ENCODE assay signal across 14 cellular contexts in genomic region chr20:32648761-32649615, GRCh38. TPM values are rescaled to one million over a fixed set of nuclear protein-coding genes. Genes with fewer than 3 reads are reported as not detected.
A peak's percentile ranks its signal among the peaks of the same experiment; 100 is the strongest.
DNase-seq lines count a peak whose midpoint lies in the region; ATAC-seq and TF ChIP-seq lines count a peak whose summit lies in the region.
"Had no signal": no experiment of that assay in that cellular context is flagged by ENCODE, and none has a peak within 500 bp of the region (broad histone marks: within the 10 kb centered on the region; RNA-seq: fewer than 3 reads in every experiment).

No MANE protein-coding gene starts in this region.

- no TSS peak for BruUV-seq in MCF 10A (replicated peaks; lab: Mats Ljungman, UMichigan)

- peaks cover 0 to 9% (median 6%) of the 10 kb centered on the region in 4 donors for H3K4me1 ChIP-seq in liver (ENCODE audit: control insufficient read depth in 4 of 4, insufficient read depth in 4 of 4, low read length in 3 of 4)
- peaks cover 0 to 3% of the 10 kb centered on the region in 2 donors for H3K4me1 ChIP-seq in thyroid gland
- H3K4me1 ChIP-seq: gastrocnemius medialis had no signal

- no peak for TF ChIP-seq CTCF in NB4 (IDR thresholded peaks at IDR 0.05; ENCODE audit: low read depth, low read length)
- TF ChIP-seq CTCF in MCF 10A (IDR thresholded peaks at IDR 0.05; ENCODE audit: unreplicated experiment): no peak
- no peak for TF ChIP-seq CTCF in liver (IDR thresholded peaks at IDR 0.05; ENCODE audit: low read depth, low read length, missing input control)
- no peak for TF ChIP-seq CTCF in thyroid gland (IDR thresholded peaks at IDR 0.05)

- H3K9me3 ChIP-seq in liver (ENCODE audit: control insufficient read depth in 4 of 4, low read length in 3 of 4) (no peaks in the 10 kb centered on the region), thyroid gland (no peaks in the 10 kb centered on the region)
- H3K9me3 ChIP-seq: gastrocnemius medialis had no signal

- H3K4me3 Mint-ChIP-seq in MCF 10A (ENCODE audit: unreplicated experiment): no peak overlapping the region

- 70% methylated on average over 5 of the region's 5 CpGs for WGBS in liver
- 93 to 95% methylated on average over 5 of the region's 5 CpGs for WGBS in thyroid gland, 2 donors

- H3K9ac ChIP-seq in liver (ENCODE audit: low read depth in 1 of 2, low read length in 2 of 2): no peak overlapping the region

- no peak for ATAC-seq in GM21825 (IDR thresholded peaks at IDR 0.05; ENCODE audit: unreplicated experiment)

- intact Hi-C loops in MCF 10A (cut with micrococcal nuclease) (no loop called here), thyroid gland (cut with DNase I) (no loop called here)

- CTCF ChIA-PET in MCF 10A (lab: Yijun Ruan, JAX): interaction anchor here (1.0 to 16.4 kb wide), 3 partner anchors 129 to 799 kb away, joined by 3 to 360 read pairs (median 4); no protein-coding TSS in a partner anchor

- H3K4me3 ChIP-seq in NB4 (ENCODE audit: low read depth, low read length) (no peak overlapping the region), liver (ENCODE audit: low read depth in 1 of 3, low read length in 3 of 3) (no peak overlapping the region), thyroid gland (replicated peaks in 1 of 3) (no peak overlapping the region)
- H3K4me3 ChIP-seq: gastrocnemius medialis had no signal

- peaks cover 4% of the 10 kb centered on the region for H3K4me1 Mint-ChIP-seq in MCF 10A (ENCODE audit: insufficient read depth, unreplicated experiment)

- H3K27me3 ChIP-seq in liver (ENCODE audit: control insufficient read depth in 4 of 4, insufficient read depth in 4 of 4, low read length in 3 of 4) (no peaks in the 10 kb centered on the region), thyroid gland (no peaks in the 10 kb centered on the region)
- H3K27me3 ChIP-seq: gastrocnemius medialis had no signal

- no peaks in the 10 kb centered on the region for H3K27me3 Mint-ChIP-seq in MCF 10A (ENCODE audit: insufficient read depth, unreplicated experiment)

- H3K36me3 Mint-ChIP-seq in MCF 10A (ENCODE audit: insufficient read depth, unreplicated experiment): no peaks in the 10 kb centered on the region
- H3K36me3 Mint-ChIP-seq: activated naive CD4-positive, alpha-beta T cell treated with anti-CD3 and anti-CD28 coated beads, Interleukin-2, amount 50 U/mL, for 72 hours had no signal

- DNase-seq in Daoy (ENCODE audit: low read depth) (peak; percentile 20), NB4 (ENCODE audit: low read depth) (peak; percentile 43), MCF 10A (ENCODE audit: unreplicated experiment) (peak; percentile 77), glomerular visceral epithelial cell (ENCODE audit: extremely low spot score) (no peak), thyroid gland (no peak), NCI-H146 (lab: John Stamatoyannopoulos, UW) (no peak)
- DNase-seq: DMS153; effector memory CD4-positive, alpha-beta T cell; gastrocnemius medialis; midbrain; NCI-H2171 had no signal

- H3K36me3 ChIP-seq in liver (ENCODE audit: control insufficient read depth in 4 of 4, insufficient read depth in 3 of 4, low read depth in 1 of 4, low read length in 3 of 4) (no peaks in the 10 kb centered on the region), thyroid gland (no peaks in the 10 kb centered on the region)
- H3K36me3 ChIP-seq: gastrocnemius medialis had no signal

- H3K27ac Mint-ChIP-seq in MCF 10A (ENCODE audit: low read depth, unreplicated experiment): no peak overlapping the region

- H3K27ac ChIP-seq in liver (ENCODE audit: low read depth in 1 of 2, low read length in 2 of 2): no peak overlapping the region
- no peak overlapping the region for H3K27ac ChIP-seq in thyroid gland
- H3K27ac ChIP-seq: gastrocnemius medialis had no signal

- POLR2A ChIA-PET in MCF 10A (lab: Yijun Ruan, JAX): interaction anchor here (0.6 to 2.0 kb wide), 3 partner anchors 10 to 902 kb away, joined by 3 to 6 read pairs (median 3); no protein-coding TSS in a partner anchor

- TF ChIP-seq POLR2A in NB4 (IDR thresholded peaks at IDR 0.05; ENCODE audit: extremely low read depth, insufficient read length): no peak
- TF ChIP-seq POLR2A in thyroid gland (IDR thresholded peaks at IDR 0.05): no peak

- no peaks in the 10 kb centered on the region for H3K9me3 Mint-ChIP-seq in MCF 10A (ENCODE audit: unreplicated experiment)
- H3K9me3 Mint-ChIP-seq: activated naive CD4-positive, alpha-beta T cell treated with anti-CD3 and anti-CD28 coated beads, Interleukin-2, amount 50 U/mL, for 72 hours had no signal

- TF ChIP-seq RAD21 in liver (IDR thresholded peaks at IDR 0.05): peak in 1 of 2 donors; percentile 7

TF ChIP-seq in liver, 16 proteins besides CTCF, POLR2A, EP300 and RAD21:
- no peak for TF ChIP-seq ATF3 (IDR thresholded peaks at IDR 0.05)
- TF ChIP-seq HNF4A (conservative IDR thresholded peaks at IDR 0.05): peak; percentile 11 to 42
- TF ChIP-seq RXRA (IDR thresholded peaks at IDR 0.05): peak; percentile 5 to 47

RNA-seq across cellular contexts. Expression of gene C20orf203, which starts 24.8 kb away (rescaled TPM):
- total RNA-seq in Daoy (2014; rRNA removed; shearing (Covaris generic)): not detected in 2 replicates
- total RNA-seq in MCF 10A (2022) (not detected in 2 replicates), liver (under 1 TPM; under 0.01 TPM), thyroid gland (under 1 TPM in 2 of 4 donors, not detected in 2; 0.13 to 0.67 TPM)
- not detected for polyA plus RNA-seq in liver
- total RNA-seq: gastrocnemius medialis had no signal

Comparison
In these comparisons a context has a peak if more than half of its experiments do, and no peak if none do; other contexts are left out.
1. DNase-seq: peak in Daoy (single experiment), NB4 (single experiment) and MCF 10A (single experiment); none in glomerular visceral epithelial cell (single experiment), thyroid gland (0 of 2) and NCI-H146 (single experiment).